Comparison of ENCODE assay signal across 1 cellular context in the genomic region with DNA sequence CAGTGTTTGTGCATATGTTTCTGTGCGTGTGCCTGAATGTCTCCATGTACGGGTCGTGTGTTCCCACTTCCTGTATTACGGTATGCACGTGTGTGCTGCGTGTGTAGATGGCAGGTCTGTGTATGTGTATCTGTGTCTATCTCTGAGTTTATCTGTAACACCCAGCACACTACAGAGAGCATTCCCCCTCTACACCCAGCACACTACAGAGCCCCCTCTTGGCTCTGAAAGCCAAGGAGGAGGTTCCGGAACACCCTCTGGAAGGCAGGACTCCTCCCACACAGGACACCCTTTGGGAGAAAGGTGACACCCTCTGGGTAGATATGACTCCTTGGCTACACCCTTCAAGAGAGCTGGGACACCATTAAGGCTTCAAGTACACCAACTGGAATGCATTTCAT.
A peak's percentile ranks its signal among the peaks of the same experiment; 100 is the strongest.
TF ChIP-seq lines count a peak whose summit lies in the region.

No MANE protein-coding gene starts in this region.

TF ChIP-seq in K562, 482 proteins besides CTCF, POLR2A, EP300 and RAD21 (continued from another document and continues in another):
- TF ChIP-seq CREM (IDR thresholded peaks at IDR 0.05; ENCODE audit: low read depth) (peak; percentile 15; the same call in 1 of the 2 replicates), JUNB (CRISPR knock-in tag; conservative IDR thresholded peaks at IDR 0.05) (no peak), CHD2 (IDR thresholded peaks at IDR 0.05; ENCODE audit: low read depth, low read length) (no peak), DPF2 (IDR thresholded peaks at IDR 0.05) (peak; percentile 66; the same call in 1 of the 2 replicates), HIVEP1 (CRISPR knock-in tag; IDR thresholded peaks at IDR 0.05) (no peak), JUND (IDR thresholded peaks at IDR 0.05; ENCODE audit: borderline replicate concordance, low read depth, low read length) (peak; percentile 21; the same call in 1 of the 2 replicates), JUND (tag; IDR thresholded peaks at IDR 0.05; ENCODE audit: borderline replicate concordance, low read depth, low read length) (no peak), HSF4 (CRISPR knock-in tag; IDR thresholded peaks at IDR 0.05; ENCODE audit: borderline replicate concordance) (no peak), HLTF (IDR thresholded peaks at IDR 0.05) (no peak), NCOA2 (IDR thresholded peaks at IDR 0.05; ENCODE audit: partially characterized antibody in 2 of 2) (no peak), POLR2B (IDR thresholded peaks at IDR 0.05; ENCODE audit: low read depth, partially characterized antibody) (peak; percentile 37), ADNP (tag; IDR thresholded peaks at IDR 0.05) (no peak), BRD4 (IDR thresholded peaks at IDR 0.05) (no peak), NFE2L1 (tag; IDR thresholded peaks at IDR 0.05; ENCODE audit: borderline replicate concordance, low read depth) (no peak), YBX1 (IDR thresholded peaks at IDR 0.05) (no peak), ZNF436 (CRISPR knock-in tag; IDR thresholded peaks at IDR 0.05) (no peak), EWSR1 (IDR thresholded peaks at IDR 0.05; ENCODE audit: borderline replicate concordance, low read depth, partially characterized antibody) (no peak), CSDE1 (IDR thresholded peaks at IDR 0.05) (no peak), TARDBP (IDR thresholded peaks at IDR 0.05) (no peak), SMAD2 (IDR thresholded peaks at IDR 0.05; ENCODE audit: low read depth, low read length) (no peak), CEBPB (tag; IDR thresholded peaks at IDR 0.05) (no peak), MAX (CRISPR knock-in tag; IDR thresholded peaks at IDR 0.05) (peak; percentile 78), ARID2 (IDR thresholded peaks at IDR 0.05) (no peak), ZNF589 (CRISPR knock-in tag; IDR thresholded peaks at IDR 0.05; ENCODE audit: low read depth) (no peak), KDM1A (IDR thresholded peaks at IDR 0.05) (no peak), PTTG1 (tag; IDR thresholded peaks at IDR 0.05; ENCODE audit: low read depth) (no peak), E2F3 (CRISPR knock-in tag; IDR thresholded peaks at IDR 0.05) (no peak), TBP (optimal IDR thresholded peaks at IDR 0.05; ENCODE audit: low read depth, low read length) (peak; percentile 53), EHMT2 (IDR thresholded peaks at IDR 0.05) (peak; percentile 83; the same call in 1 of the 2 replicates), ZNF449 (CRISPR knock-in tag; IDR thresholded peaks at IDR 0.05) (no peak), ZNF224 (CRISPR knock-in tag; IDR thresholded peaks at IDR 0.05) (no peak), MGA (IDR thresholded peaks at IDR 0.05) (peak; percentile 61), FOXK1 (CRISPR knock-in tag; IDR thresholded peaks at IDR 0.05; ENCODE audit: borderline replicate concordance) (no peak), SRF (CRISPR knock-in tag; IDR thresholded peaks at IDR 0.05) (0 out of 4 replicates have a peak, but pooled peaks of 1 of the 2 experiments have one; percentile 57)
- TF ChIP-seq, protein P1, sequence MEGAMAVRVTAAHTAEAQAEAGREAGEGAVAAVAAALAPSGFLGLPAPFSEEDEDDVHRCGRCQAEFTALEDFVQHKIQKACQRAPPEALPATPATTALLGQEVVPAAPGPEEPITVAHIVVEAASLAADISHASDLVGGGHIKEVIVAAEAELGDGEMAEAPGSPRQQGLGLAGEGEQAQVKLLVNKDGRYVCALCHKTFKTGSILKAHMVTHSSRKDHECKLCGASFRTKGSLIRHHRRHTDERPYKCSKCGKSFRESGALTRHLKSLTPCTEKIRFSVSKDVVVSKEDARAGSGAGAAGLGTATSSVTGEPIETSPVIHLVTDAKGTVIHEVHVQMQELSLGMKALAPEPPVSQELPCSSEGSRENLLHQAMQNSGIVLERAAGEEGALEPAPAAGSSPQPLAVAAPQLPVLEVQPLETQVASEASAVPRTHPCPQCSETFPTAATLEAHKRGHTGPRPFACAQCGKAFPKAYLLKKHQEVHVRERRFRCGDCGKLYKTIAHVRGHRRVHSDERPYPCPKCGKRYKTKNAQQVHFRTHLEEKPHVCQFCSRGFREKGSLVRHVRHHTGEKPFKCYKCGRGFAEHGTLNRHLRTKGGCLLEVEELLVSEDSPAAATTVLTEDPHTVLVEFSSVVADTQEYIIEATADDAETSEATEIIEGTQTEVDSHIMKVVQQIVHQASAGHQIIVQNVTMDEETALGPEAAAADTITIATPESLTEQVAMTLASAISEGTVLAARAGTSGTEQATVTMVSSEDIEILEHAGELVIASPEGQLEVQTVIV (CRISPR knock-in tag; IDR thresholded peaks at IDR 0.05; ENCODE audit: borderline replicate concordance): no peak
- TF ChIP-seq, protein P2, sequence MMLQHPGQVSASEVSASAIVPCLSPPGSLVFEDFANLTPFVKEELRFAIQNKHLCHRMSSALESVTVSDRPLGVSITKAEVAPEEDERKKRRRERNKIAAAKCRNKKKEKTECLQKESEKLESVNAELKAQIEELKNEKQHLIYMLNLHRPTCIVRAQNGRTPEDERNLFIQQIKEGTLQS (IDR thresholded peaks at IDR 0.05): no peak
- TF ChIP-seq, protein P2 (CRISPR knock-in tag; conservative IDR thresholded peaks at IDR 0.05): no peak
- TF ChIP-seq, protein P3, sequence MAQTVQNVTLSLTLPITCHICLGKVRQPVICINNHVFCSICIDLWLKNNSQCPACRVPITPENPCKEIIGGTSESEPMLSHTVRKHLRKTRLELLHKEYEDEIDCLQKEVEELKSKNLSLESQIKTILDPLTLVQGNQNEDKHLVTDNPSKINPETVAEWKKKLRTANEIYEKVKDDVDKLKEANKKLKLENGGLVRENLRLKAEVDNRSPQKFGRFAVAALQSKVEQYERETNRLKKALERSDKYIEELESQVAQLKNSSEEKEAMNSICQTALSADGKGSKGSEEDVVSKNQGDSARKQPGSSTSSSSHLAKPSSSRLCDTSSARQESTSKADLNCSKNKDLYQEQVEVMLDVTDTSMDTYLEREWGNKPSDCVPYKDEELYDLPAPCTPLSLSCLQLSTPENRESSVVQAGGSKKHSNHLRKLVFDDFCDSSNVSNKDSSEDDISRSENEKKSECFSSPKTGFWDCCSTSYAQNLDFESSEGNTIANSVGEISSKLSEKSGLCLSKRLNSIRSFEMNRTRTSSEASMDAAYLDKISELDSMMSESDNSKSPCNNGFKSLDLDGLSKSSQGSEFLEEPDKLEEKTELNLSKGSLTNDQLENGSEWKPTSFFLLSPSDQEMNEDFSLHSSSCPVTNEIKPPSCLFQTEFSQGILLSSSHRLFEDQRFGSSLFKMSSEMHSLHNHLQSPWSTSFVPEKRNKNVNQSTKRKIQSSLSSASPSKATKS (CRISPR knock-in tag; IDR thresholded peaks at IDR 0.05): no peak
- TF ChIP-seq, protein P4, sequence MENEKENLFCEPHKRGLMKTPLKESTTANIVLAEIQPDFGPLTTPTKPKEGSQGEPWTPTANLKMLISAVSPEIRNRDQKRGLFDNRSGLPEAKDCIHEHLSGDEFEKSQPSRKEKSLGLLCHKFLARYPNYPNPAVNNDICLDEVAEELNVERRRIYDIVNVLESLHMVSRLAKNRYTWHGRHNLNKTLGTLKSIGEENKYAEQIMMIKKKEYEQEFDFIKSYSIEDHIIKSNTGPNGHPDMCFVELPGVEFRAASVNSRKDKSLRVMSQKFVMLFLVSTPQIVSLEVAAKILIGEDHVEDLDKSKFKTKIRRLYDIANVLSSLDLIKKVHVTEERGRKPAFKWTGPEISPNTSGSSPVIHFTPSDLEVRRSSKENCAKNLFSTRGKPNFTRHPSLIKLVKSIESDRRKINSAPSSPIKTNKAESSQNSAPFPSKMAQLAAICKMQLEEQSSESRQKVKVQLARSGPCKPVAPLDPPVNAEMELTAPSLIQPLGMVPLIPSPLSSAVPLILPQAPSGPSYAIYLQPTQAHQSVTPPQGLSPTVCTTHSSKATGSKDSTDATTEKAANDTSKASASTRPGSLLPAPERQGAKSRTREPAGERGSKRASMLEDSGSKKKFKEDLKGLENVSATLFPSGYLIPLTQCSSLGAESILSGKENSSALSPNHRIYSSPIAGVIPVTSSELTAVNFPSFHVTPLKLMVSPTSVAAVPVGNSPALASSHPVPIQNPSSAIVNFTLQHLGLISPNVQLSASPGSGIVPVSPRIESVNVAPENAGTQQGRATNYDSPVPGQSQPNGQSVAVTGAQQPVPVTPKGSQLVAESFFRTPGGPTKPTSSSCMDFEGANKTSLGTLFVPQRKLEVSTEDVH (IDR thresholded peaks at IDR 0.05; ENCODE audit: low read depth, partially characterized antibody): no peak
